ENCODE assay signal across 1 cellular context in genomic region chr7:134316539-134317344, GRCh38.
TF ChIP-seq lines count a peak whose summit lies in the region.

Gene SLC35B4 (minus strand): TSS chr7:134316930. CDS start chr7:134316751, 179 bp downstream.

TF ChIP-seq in K562, 482 proteins besides CTCF, POLR2A, EP300 and RAD21 (continued from another document):
- TF ChIP-seq ZBTB11 (CRISPR knock-in tag; IDR thresholded peaks at IDR 0.05), result peak in 1 of 3 experiments; percentile 90; a peak in 2 of 6 replicates
- 0 out of 2 replicates have a peak, but pooled peaks have one; percentile 30 for TF ChIP-seq DMBX1 (CRISPR knock-in tag; IDR thresholded peaks at IDR 0.05; ENCODE audit: borderline replicate concordance)
- TF ChIP-seq NR4A1 (CRISPR knock-in tag; IDR thresholded peaks at IDR 0.05), result no peak
- no peak; the same call in 1 of the 2 replicates for TF ChIP-seq NR4A1 (tag; IDR thresholded peaks at IDR 0.05)
